26 cellular contexts compared by ENCODE assay signal in genomic region chr12:42638011-42638410, GRCh38. TPM values are rescaled to one million over a fixed set of nuclear protein-coding genes. Genes with fewer than 3 reads are reported as not detected.
"Had no signal": no experiment of that assay in that cellular context is flagged by ENCODE, and none has a peak within 500 bp of the region (broad histone marks: within the 10 kb centered on the region; RNA-seq: fewer than 3 reads in every experiment).

No MANE protein-coding gene starts in this region.

- H3K4me1 ChIP-seq: adrenal gland had no signal

- H3K9me3 ChIP-seq: adrenal gland had no signal

- H3K9me3 Mint-ChIP-seq: activated CD4-positive, alpha-beta memory T cell treated with anti-CD3 and anti-CD28 coated beads, Interleukin-2, amount 10 ng/mL, durations not matched to agents 7 days and 5 days; activated T-helper 2 cell treated with anti-CD3 and anti-CD28 coated beads, Interferon-gamma antibody, Interleukin-2, Interleukin-4, amounts not matched to agents 10 μg/mL and 5 μg/mL and 100 μg/mL, durations not matched to agents 14 hours and 24 hours and 36 hours had no signal

- H3K4me1 Mint-ChIP-seq: activated CD4-positive, alpha-beta memory T cell treated with anti-CD3 and anti-CD28 coated beads, Interleukin-2, amount 10 ng/mL, durations not matched to agents 7 days and 5 days; activated CD4-positive, alpha-beta T cell treated with anti-CD3 and anti-CD28 coated beads for 36 hours; activated naive CD8-positive, alpha-beta T cell treated with anti-CD3 and anti-CD28 coated beads, Interleukin-2, amount 10 ng/mL, durations not matched to agents 7 days and 5 days; T-cell had no signal

- H3K27ac ChIP-seq: adrenal gland, VCaP had no signal

- H3K4me3 Mint-ChIP-seq: activated CD4-positive, alpha-beta memory T cell treated with anti-CD3 and anti-CD28 coated beads, Interleukin-2, amount 10 ng/mL, durations not matched to agents 7 days and 5 days; activated CD4-positive, alpha-beta T cell treated with anti-CD3 and anti-CD28 coated beads for 36 hours; activated naive CD8-positive, alpha-beta T cell treated with anti-CD3 and anti-CD28 coated beads, Interleukin-2, amount 10 ng/mL, durations not matched to agents 7 days and 5 days; T-cell had no signal

- H3K27ac Mint-ChIP-seq: activated CD4-positive, alpha-beta memory T cell treated with anti-CD3 and anti-CD28 coated beads, Interleukin-2, amount 10 ng/mL, durations not matched to agents 7 days and 5 days; activated CD4-positive, alpha-beta T cell treated with anti-CD3 and anti-CD28 coated beads for 36 hours; activated naive CD8-positive, alpha-beta T cell treated with anti-CD3 and anti-CD28 coated beads, Interleukin-2, amount 10 ng/mL, durations not matched to agents 7 days and 5 days; activated T-helper 2 cell treated with anti-CD3 and anti-CD28 coated beads, Interferon-gamma antibody, Interleukin-2, Interleukin-4, amounts not matched to agents 10 μg/mL and 5 μg/mL and 100 μg/mL, durations not matched to agents 14 hours and 24 hours and 36 hours; T-cell had no signal

- H3K4me3 ChIP-seq: adrenal gland, K562 had no signal

- H3K36me3 ChIP-seq: adrenal gland had no signal

- H3K27me3 Mint-ChIP-seq: activated CD4-positive, alpha-beta memory T cell treated with anti-CD3 and anti-CD28 coated beads, Interleukin-2, amount 10 ng/mL, durations not matched to agents 7 days and 5 days; activated CD4-positive, alpha-beta T cell treated with anti-CD3 and anti-CD28 coated beads for 36 hours; activated naive CD8-positive, alpha-beta T cell treated with anti-CD3 and anti-CD28 coated beads, Interleukin-2, amount 10 ng/mL, durations not matched to agents 7 days and 5 days had no signal

- DNase-seq: activated CD4-positive, alpha-beta memory T cell treated with anti-CD3 and anti-CD28 coated beads, Interleukin-2, amount 10 ng/mL, durations not matched to agents 7 days and 5 days; activated CD4-positive, alpha-beta T cell treated with anti-CD3 and anti-CD28 coated beads for 36 hours; activated CD4-positive, alpha-beta T cell treated with anti-CD3 and anti-CD28 coated beads, Interleukin-2, amount 50 U/mL, for 1 hour; activated naive CD4-positive, alpha-beta T cell treated with anti-CD3 and anti-CD28 coated beads, Interleukin-2, amount 50 U/mL, for 16 hours; activated naive CD8-positive, alpha-beta T cell treated with anti-CD3 and anti-CD28 coated beads, Interleukin-2, amount 10 ng/mL, durations not matched to agents 7 days and 5 days; activated T-cell treated with anti-CD3 and anti-CD28 coated beads for 4 hours; activated T-cell treated with anti-CD3 and anti-CD28 coated beads, Interleukin-2, amount 50 U/mL, for 48 hours; adrenal gland; anterior cingulate cortex; Karpas-422; MM.1S; NCI-H1105; NCI-H1436; NCI-H1694 treated with DMSO at 0.1 percent for 48 hours; NCI-H2029 treated with DMSO at 0.1 percent for 48 hours; NCI-H510A treated with DMSO at 0.1 percent for 48 hours; NCI-H69; PC-3; SHP77 treated with DMSO at 0.1 percent for 48 hours; T-cell; T-helper 2 cell; T1000 had no signal

- ATAC-seq: activated CD4-positive, alpha-beta T cell treated with anti-CD3 and anti-CD28 coated beads for 36 hours; K562; PC-3; T-cell had no signal

- H3K36me3 Mint-ChIP-seq: activated naive CD8-positive, alpha-beta T cell treated with anti-CD3 and anti-CD28 coated beads, Interleukin-2, amount 10 ng/mL, durations not matched to agents 7 days and 5 days; T-cell had no signal

- H3K27me3 ChIP-seq: adrenal gland had no signal

RNA-seq across cellular contexts. Expression of gene PRICKLE1, which starts 48.5 kb away (rescaled TPM):
- total RNA-seq: activated CD8-positive, alpha-beta memory T cell treated with anti-CD3 and anti-CD28 coated beads for 36 hours had no signal
